8 cellular contexts compared by ENCODE assay signal in genomic region chrX:16892504-16893362, GRCh38.
DNase-seq lines count a peak whose midpoint lies in the region; ATAC-seq lines count a peak whose summit lies in the region.

No MANE protein-coding gene starts in this region.

- ATAC-seq in effector memory CD8-positive, alpha-beta T cell (replicated peaks) = peak; percentile 68
- peak; percentile 78 for ATAC-seq in memory B cell (ENCODE audit: low read depth)
- ATAC-seq in stimulated activated naive CD8-positive, alpha-beta T cell treated with anti-CD3 and anti-CD28 coated beads, Interleukin-15, amount 100 ng/mL, for 72 hours = peak; percentile 57

- peak overlapping the region in 1 of 2 donors; percentile 65 for H3K27ac Mint-ChIP-seq in effector memory CD8-positive, alpha-beta T cell
- peak overlapping the region; percentile 53 for H3K27ac Mint-ChIP-seq in memory B cell
- H3K27ac Mint-ChIP-seq in stimulated activated naive CD8-positive, alpha-beta T cell treated with anti-CD3 and anti-CD28 coated beads, Interleukin-15, amount 100 ng/mL, for 72 hours = peak overlapping the region in 1 of 2 donors; percentile 20

- DNase-seq in AML-193 (lab: John Stamatoyannopoulos, UW) (peak; percentile 70 to 76), GM19238 (ENCODE audit: insufficient read length, low spot score) (peak; percentile 27), HPDE6-E6E7 (ENCODE audit: extremely low spot score) (peak; percentile 61), NCI-H82 (lab: John Stamatoyannopoulos, UW) (peak; percentile 94), memory B cell (ENCODE audit: low spot score in 2 of 2) (peak; percentile 39 to 44)
- peak; percentile 28 to 37 for DNase-seq in activated CD4-positive, alpha-beta T cell treated with anti-CD3 and anti-CD28 coated beads, Interleukin-2, amount 50 U/mL, for 4 hours
- DNase-seq in effector memory CD8-positive, alpha-beta T cell = peak; percentile 39 to 47 (median 42)
- peak; percentile 20 to 30 for DNase-seq in stimulated activated naive CD8-positive, alpha-beta T cell treated with anti-CD3 and anti-CD28 coated beads, Interleukin-15, amount 100 ng/mL, for 72 hours

- H3K9me3 Mint-ChIP-seq in effector memory CD8-positive, alpha-beta T cell = no peaks in the 10 kb centered on the region
- no peaks in the 10 kb centered on the region for H3K9me3 Mint-ChIP-seq in memory B cell
- H3K9me3 Mint-ChIP-seq in stimulated activated naive CD8-positive, alpha-beta T cell treated with anti-CD3 and anti-CD28 coated beads, Interleukin-15, amount 100 ng/mL, for 72 hours = no peaks in the 10 kb centered on the region

- H3K27me3 Mint-ChIP-seq in effector memory CD8-positive, alpha-beta T cell = no peaks in the 10 kb centered on the region
- peaks cover 2% of the 10 kb centered on the region for H3K27me3 Mint-ChIP-seq in memory B cell
- H3K27me3 Mint-ChIP-seq in stimulated activated naive CD8-positive, alpha-beta T cell treated with anti-CD3 and anti-CD28 coated beads, Interleukin-15, amount 100 ng/mL, for 72 hours = no peaks in the 10 kb centered on the region

- H3K4me1 Mint-ChIP-seq in effector memory CD8-positive, alpha-beta T cell (ENCODE audit: low read depth in 2 of 2) = peaks cover 0 to 4% of the 10 kb centered on the region in 2 donors
- H3K4me1 Mint-ChIP-seq in memory B cell = peaks cover 8% of the 10 kb centered on the region
- peaks cover 20% of the 10 kb centered on the region for H3K4me1 Mint-ChIP-seq in stimulated activated naive CD8-positive, alpha-beta T cell treated with anti-CD3 and anti-CD28 coated beads, Interleukin-15, amount 100 ng/mL, for 72 hours

- peaks cover 8% of the 10 kb centered on the region for H3K36me3 Mint-ChIP-seq in effector memory CD8-positive, alpha-beta T cell (ENCODE audit: insufficient read depth)
- no peaks in the 10 kb centered on the region for H3K36me3 Mint-ChIP-seq in memory B cell

- H3K4me3 Mint-ChIP-seq in effector memory CD8-positive, alpha-beta T cell = no peak overlapping the region
- no peak overlapping the region for H3K4me3 Mint-ChIP-seq in memory B cell
- H3K4me3 Mint-ChIP-seq in stimulated activated naive CD8-positive, alpha-beta T cell treated with anti-CD3 and anti-CD28 coated beads, Interleukin-15, amount 100 ng/mL, for 72 hours = peak overlapping the region in 1 of 2 donors; percentile 43

Comparison
In these comparisons a context has a peak if more than half of its experiments do, and no peak if none do; other contexts are left out.
1. Peak in every context shown above with its lines: DNase-seq and ATAC-seq.
2. DNase-seq: peak in every context shown above with its lines; median percentile 94 in NCI-H82; 73 in AML-193; 61 in HPDE6-E6E7; 42 in effector memory CD8-positive, alpha-beta T cell; 42 in memory B cell; 32 in activated CD4-positive, alpha-beta T cell treated with anti-CD3 and anti-CD28 coated beads, Interleukin-2, amount 50 U/mL, for 4 hours; 27 in GM19238; 25 in stimulated activated naive CD8-positive, alpha-beta T cell treated with anti-CD3 and anti-CD28 coated beads, Interleukin-15, amount 100 ng/mL, for 72 hours.